Comparison of ENCODE assay signal across 12 cellular contexts in the genomic region with DNA sequence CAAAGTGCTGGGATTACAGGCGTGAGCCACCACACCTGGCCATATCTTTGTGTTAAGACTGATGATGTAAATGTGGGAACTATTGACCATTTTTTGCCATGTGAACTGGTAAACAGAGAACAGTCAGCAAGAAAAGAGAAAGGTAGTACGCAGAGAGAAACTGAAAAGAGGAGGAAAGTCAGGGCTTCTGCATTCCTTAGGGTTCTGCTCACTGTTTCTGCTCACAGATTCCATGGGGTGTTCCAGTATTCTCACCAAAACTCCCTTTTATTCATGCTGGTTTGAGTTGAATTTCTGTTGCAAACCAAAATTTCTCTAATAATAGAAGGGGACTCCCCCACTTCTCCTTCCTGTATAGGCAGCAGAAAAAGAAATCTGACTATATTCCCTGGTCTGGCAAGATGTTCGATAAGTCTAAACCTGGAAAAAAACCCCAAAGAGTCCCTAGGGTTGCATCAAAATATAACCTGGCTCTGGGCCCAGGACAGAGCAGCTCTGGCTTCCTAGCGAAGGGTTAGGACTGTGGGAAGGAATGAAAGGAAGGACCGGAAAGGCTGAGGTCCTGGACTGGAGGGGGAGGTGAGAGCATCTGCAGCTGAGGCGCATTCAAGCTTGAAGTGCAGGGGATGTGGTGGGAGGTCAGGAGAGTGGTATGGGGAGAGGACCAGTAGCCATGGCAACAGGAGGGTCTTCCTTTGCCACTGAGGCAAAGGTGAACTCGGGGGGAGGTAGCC. TPM values are rescaled to one million over a fixed set of nuclear protein-coding genes. Genes with fewer than 3 reads are reported as not detected.
DNase-seq lines count a peak whose midpoint lies in the region; ATAC-seq and TF ChIP-seq lines count a peak whose summit lies in the region.
"Had no signal": no experiment of that assay in that cellular context is flagged by ENCODE, and none has a peak within 500 bp of the region (broad histone marks: within the 10 kb centered on the region; RNA-seq: fewer than 3 reads in every experiment).

No MANE protein-coding gene starts in this region.

- H3K36me3 Mint-ChIP-seq in activated T-cell treated with anti-CD3 and anti-CD28 coated beads, Interleukin-2, amount 50 U/mL, for 72 hours (ENCODE audit: insufficient read depth in 2 of 2) = peaks cover 7 to 8% of the 10 kb centered on the region in 2 donors

- ATAC-seq in GM19463 (IDR thresholded peaks at IDR 0.05; ENCODE audit: unreplicated experiment) = peak; percentile 68
- peak; percentile 55 for ATAC-seq in HG03159 (IDR thresholded peaks at IDR 0.05; ENCODE audit: unreplicated experiment)
- ATAC-seq in activated T-cell treated with anti-CD3 and anti-CD28 coated beads, Interleukin-2, amount 50 U/mL, for 72 hours (replicated peaks in 1 of 2) = no peak

- no peak for TF ChIP-seq CTCF in GM12865 (IDR thresholded peaks at IDR 0.05; ENCODE audit: insufficient read depth, low read depth, low read length, missing control alignments)
- no peak for TF ChIP-seq CTCF in fibroblast of mammary gland (conservative IDR thresholded peaks at IDR 0.05; ENCODE audit: control insufficient read depth, insufficient read depth, low read depth, low read length)
- no peak for TF ChIP-seq CTCF in coronary artery (IDR thresholded peaks at IDR 0.05)

- no peak overlapping the region for H3K4me3 ChIP-seq in GM12865 (ENCODE audit: low read depth, low read length)
- H3K4me3 ChIP-seq in fibroblast of mammary gland (ENCODE audit: control insufficient read depth, low read depth, low read length) = no peak overlapping the region
- no peak overlapping the region for H3K4me3 ChIP-seq in coronary artery

- DNase-seq in GM12865 (ENCODE audit: low read depth) (peak; percentile 85), fibroblast of mammary gland (ENCODE audit: low read depth) (peak; percentile 79), coronary artery (ENCODE audit: low spot score) (no peak), globus pallidus (ENCODE audit: low spot score) (no peak), GM19238 (ENCODE audit: insufficient read length, low spot score) (no peak)
- no peak for DNase-seq in activated T-cell treated with anti-CD3 and anti-CD28 coated beads, Interleukin-2, amount 50 U/mL, for 72 hours
- DNase-seq: activated naive CD4-positive, alpha-beta T cell; kidney; NCI-H526 had no signal

- H3K4me3 Mint-ChIP-seq in activated T-cell treated with anti-CD3 and anti-CD28 coated beads, Interleukin-2, amount 50 U/mL, for 72 hours = peak overlapping the region in 1 of 2 donors; percentile 53

- peaks cover 25% of the 10 kb centered on the region for H3K27me3 Mint-ChIP-seq in activated T-cell treated with anti-CD3 and anti-CD28 coated beads, Interleukin-2, amount 50 U/mL, for 72 hours (ENCODE audit: low read depth)

- H3K27ac Mint-ChIP-seq in activated T-cell treated with anti-CD3 and anti-CD28 coated beads, Interleukin-2, amount 50 U/mL, for 72 hours = no peak overlapping the region
- H3K27ac Mint-ChIP-seq: progenitor cell of endocrine pancreas had no signal

- H3K9me3 Mint-ChIP-seq in activated T-cell treated with anti-CD3 and anti-CD28 coated beads, Interleukin-2, amount 50 U/mL, for 72 hours = peaks cover 1 to 3% of the 10 kb centered on the region in 2 donors

- H3K27ac ChIP-seq in coronary artery = peak overlapping the region in 1 of 2 donors; percentile 40

- peaks cover 89% of the 10 kb centered on the region for H3K4me1 Mint-ChIP-seq in activated T-cell treated with anti-CD3 and anti-CD28 coated beads, Interleukin-2, amount 50 U/mL, for 72 hours (ENCODE audit: low read depth)

RNA-seq across cellular contexts. Expression of gene RGS16, which starts 18.8 kb away (rescaled TPM):
- total RNA-seq in activated T-cell treated with anti-CD3 and anti-CD28 coated beads, Interleukin-2, amount 50 U/mL, for 72 hours = 10 to 100 TPM; 73.3 to 79.4 TPM

RNA-seq across cellular contexts. Expression of gene RNASEL, which starts 33.9 kb away (rescaled TPM):
- 1 to 10 TPM; 3.6 to 3.9 TPM for total RNA-seq in activated T-cell treated with anti-CD3 and anti-CD28 coated beads, Interleukin-2, amount 50 U/mL, for 72 hours

Comparison
In these comparisons a context has a peak if more than half of its experiments do, and no peak if none do; other contexts are left out.
1. DNase-seq: peak in GM12865 (single experiment) and fibroblast of mammary gland (single experiment); none in coronary artery (single experiment), globus pallidus (single experiment), GM19238 (single experiment) and activated T-cell treated with anti-CD3 and anti-CD28 coated beads, Interleukin-2, amount 50 U/mL, for 72 hours (0 of 2).
2. ATAC-seq: peak in GM19463 (single experiment) and HG03159 (single experiment); none in activated T-cell treated with anti-CD3 and anti-CD28 coated beads, Interleukin-2, amount 50 U/mL, for 72 hours (0 of 2).